ENCODE assay signal across 8 cellular contexts in the genomic region with DNA sequence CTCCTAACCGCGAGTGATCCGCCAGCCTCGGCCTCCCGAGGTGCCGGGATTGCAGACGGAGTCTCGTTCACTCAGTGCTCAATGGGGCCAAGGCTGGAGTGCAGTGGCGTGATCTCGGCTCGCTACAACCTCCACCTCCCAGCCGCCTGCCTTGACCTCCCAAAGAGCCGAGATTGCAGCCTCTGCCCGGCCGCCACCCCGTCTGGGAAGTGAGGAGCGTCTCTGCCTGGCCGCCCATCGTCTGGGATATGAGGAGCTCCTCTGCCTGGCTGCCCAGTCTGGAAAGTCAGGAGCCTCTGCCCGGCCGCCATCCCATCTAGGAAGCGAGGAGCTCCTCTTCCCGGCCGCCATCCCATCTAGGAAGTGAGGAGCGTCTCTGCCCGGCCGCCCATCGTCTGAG. TPM values are rescaled to one million over a fixed set of nuclear protein-coding genes. Genes with fewer than 3 reads are reported as not detected.
"Had no signal": no experiment of that assay in that cellular context is flagged by ENCODE, and none has a peak within 500 bp of the region (broad histone marks: within the 10 kb centered on the region; RNA-seq: fewer than 3 reads in every experiment).

No MANE protein-coding gene starts in this region.

RNA-seq across cellular contexts. Expression of a gene that starts 58.8 kb away (rescaled TPM):
- total RNA-seq: subcutaneous adipose tissue, suprapubic skin, thoracic aorta, tibial nerve, transverse colon, upper lobe of left lung, upper lobe of right lung had no signal
- polyA plus RNA-seq: urinary bladder had no signal
